ENCODE assay signal across 11 cellular contexts in the genomic region with DNA sequence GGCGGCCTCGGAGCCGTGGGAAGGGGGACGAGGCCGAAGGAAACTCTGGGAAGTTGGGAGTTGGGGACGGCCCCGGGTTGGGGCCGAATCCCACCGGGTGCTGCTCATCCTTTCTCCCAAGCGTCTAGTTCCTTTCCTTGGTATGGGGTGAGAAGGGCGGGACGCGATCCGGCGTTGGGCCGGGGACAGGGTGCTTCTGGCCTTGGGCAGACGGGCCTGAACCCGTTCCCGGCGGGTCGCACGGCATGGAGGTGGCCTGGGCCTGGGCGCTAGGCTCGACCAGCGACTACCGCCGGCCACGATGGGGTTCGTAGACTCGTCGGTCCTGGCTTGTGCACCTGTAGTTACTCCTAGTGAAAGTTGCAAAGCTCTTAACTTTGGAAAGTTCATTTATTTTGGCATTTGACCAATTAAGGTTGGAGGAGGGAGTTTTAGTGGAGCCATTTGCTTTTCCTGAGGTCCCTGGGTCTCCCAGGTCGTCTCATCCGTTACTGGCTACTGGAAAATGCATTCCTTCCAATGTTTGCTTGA. TPM values are rescaled to one million over a fixed set of nuclear protein-coding genes. Genes with fewer than 3 reads are reported as not detected.
A peak's percentile ranks its signal among the peaks of the same experiment; 100 is the strongest.
DNase-seq lines count a peak whose midpoint lies in the region; ATAC-seq and TF ChIP-seq lines count a peak whose summit lies in the region.
"Had no signal": no experiment of that assay in that cellular context is flagged by ENCODE, and none has a peak within 500 bp of the region (broad histone marks: within the 10 kb centered on the region; RNA-seq: fewer than 3 reads in every experiment).

No MANE protein-coding gene starts in this region.

- peaks cover 68% of the 10 kb centered on the region for H3K27me3 ChIP-seq in hepatocyte
- no peaks in the 10 kb centered on the region for H3K27me3 ChIP-seq in prostate gland (replicated peaks; ENCODE audit: insufficient read depth)

- H2AFZ ChIP-seq in hepatocyte = peak overlapping the region; percentile 92

- intact Hi-C loops in prostate gland (cut with DNase I) = no loop called here

- H3K27ac ChIP-seq in VCaP (peak overlapping the region; percentile 53), hepatocyte (no peak overlapping the region), prostate gland (no peak overlapping the region)

- no peak for ATAC-seq in HG02973 (IDR thresholded peaks at IDR 0.05; ENCODE audit: unreplicated experiment)
- ATAC-seq in GM19351 (IDR thresholded peaks at IDR 0.05; ENCODE audit: unreplicated experiment) = no peak

- H3K4me2 ChIP-seq in hepatocyte = peak overlapping the region; percentile 93

- H3K9me3 ChIP-seq in hepatocyte (ENCODE audit: low read depth) (no peaks in the 10 kb centered on the region), prostate gland (no peaks in the 10 kb centered on the region)

- H4K20me1 ChIP-seq in hepatocyte (ENCODE audit: insufficient read depth, poor library complexity, severe bottlenecking) = no peaks in the 10 kb centered on the region

- 10% methylated on average over 33 of the region's 33 CpGs for WGBS in hepatocyte (ENCODE audit: low lambda C conversion rate, missing lambda C conversion rate)
- WGBS in prostate gland = 9% methylated on average over 32 of the region's 33 CpGs

- DNase-seq in GM13976 (ENCODE audit: low spot score) = peak; percentile 24
- DNase-seq in hepatocyte (ENCODE audit: low spot score) = no peak
- no peak for DNase-seq in prostate gland (ENCODE audit: low spot score)
- no peak for DNase-seq in middle frontal gyrus (ENCODE audit: extremely low spot score, low spot score)
- DNase-seq in UCSD-AML1 (lab: John Stamatoyannopoulos, UW; ENCODE audit: unreplicated experiment) = no peak
- DNase-seq: EL, NCI-H1092 treated with DMSO at 0.1 percent for 48 hours had no signal

- H3K36me3 ChIP-seq in hepatocyte (replicated peaks; ENCODE audit: insufficient read depth, low read depth) (no peaks in the 10 kb centered on the region), prostate gland (no peaks in the 10 kb centered on the region)

- TF ChIP-seq CTCF in GM13976 (IDR thresholded peaks at IDR 0.05; ENCODE audit: borderline replicate concordance, control extremely low read depth, extremely low read depth, insufficient read depth, missing control alignments) (no peak), VCaP (conservative IDR thresholded peaks at IDR 0.05) (no peak), hepatocyte (IDR thresholded peaks at IDR 0.05; ENCODE audit: poor library complexity) (no peak), prostate gland (IDR thresholded peaks at IDR 0.05) (no peak)

- H3K4me1 ChIP-seq in hepatocyte (ENCODE audit: insufficient read depth) (peaks cover 9% of the 10 kb centered on the region), prostate gland (replicated peaks) (no peaks in the 10 kb centered on the region)

- no peak for TF ChIP-seq POLR2A in prostate gland (IDR thresholded peaks at IDR 0.05)

- no peaks in the 10 kb centered on the region for H3K79me2 ChIP-seq in hepatocyte

- H3K9me2 ChIP-seq in hepatocyte (replicated peaks; ENCODE audit: insufficient read depth) = no peaks in the 10 kb centered on the region

- in situ Hi-C loops in GM13976 (cut with MboI; ENCODE audit: low sequenced_read_pairs, unreplicated experiment) = no loop called here

- H3K4me3 ChIP-seq in hepatocyte (peak overlapping the region; percentile 62), prostate gland (peak overlapping the region; percentile 31 to 50)

RNA-seq across cellular contexts. Expression of a gene that starts 1.0 kb away (rescaled TPM):
- total RNA-seq in hepatocyte (0.84 and 1.3 TPM in 2 replicates), prostate gland (1 to 10 TPM in 1 of 2 donors, under 1 TPM in 1; 0.64 to 2.2 TPM)
- polyA plus RNA-seq in hepatocyte = 0.22 TPM in 1 of 2 replicates, not detected in the other
- total RNA-seq: myocyte had no signal
